8 cellular contexts compared by ENCODE assay signal in genomic region chr17:65987988-65988387, GRCh38.
A peak's percentile ranks its signal among the peaks of the same experiment; 100 is the strongest.
DNase-seq lines count a peak whose midpoint lies in the region; ATAC-seq, FAIRE-seq and TF ChIP-seq lines count a peak whose summit lies in the region.

No MANE protein-coding gene starts in this region.

- ATAC-seq in HepG2 (peak; percentile 83), HG03280 (IDR thresholded peaks at IDR 0.05; ENCODE audit: unreplicated experiment) (no peak), HG03439 (IDR thresholded peaks at IDR 0.05; ENCODE audit: unreplicated experiment) (no peak)

- H3K27ac ChIP-seq in DOHH2 (ENCODE audit: low read depth, low read length) (no peak overlapping the region), HepG2 (ENCODE audit: extremely low read length, insufficient read depth, low read length) (no peak overlapping the region)

- H3K4me3 ChIP-seq in DOHH2 (ENCODE audit: low read length) (no peak overlapping the region), adipocyte (ENCODE audit: low read length) (no peak overlapping the region), HepG2 (replicated peaks in 1 of 3; ENCODE audit: insufficient read depth in 1 of 3, low read depth in 2 of 3, low read length in 3 of 3) (no peak overlapping the region)

- no peak overlapping the region for H2AFZ ChIP-seq in HepG2 (ENCODE audit: low read length)

- 0% methylated on average over 2 of the region's 2 CpGs for WGBS in HepG2 (ENCODE audit: low lambda C conversion rate)

- H3K27me3 ChIP-seq in DOHH2 (ENCODE audit: control insufficient read depth, low read length) (no peaks in the 10 kb centered on the region), adipocyte (replicated peaks; ENCODE audit: control insufficient read depth, insufficient read depth, low read length) (no peaks in the 10 kb centered on the region), HepG2 (ENCODE audit: control insufficient read depth in 1 of 2, insufficient read depth in 2 of 2, low read length in 2 of 2) (no peaks in the 10 kb centered on the region)

- in situ Hi-C loops in KBM-7 (cut with MboI; ENCODE audit: low pct_unique_long_range_greater_than_20kb, low sequenced_read_pairs): no loop called here
- in situ Hi-C loops in HepG2 (cut with HindIII; ENCODE audit: extremely low pct_ligation_motif_present, low pct_unique_long_range_greater_than_20kb): loop anchor here (5.0 kb wide), 3 partner anchors 431 to 756 kb away; no protein-coding TSS in a partner anchor

- intact Hi-C loops in HepG2 (cut with micrococcal nuclease; ENCODE audit: unreplicated experiment): loop anchor here (1.0 to 2.0 kb wide), 6 partner anchors 177 to 757 kb away; no protein-coding TSS in a partner anchor

- H3F3A ChIP-seq in DOHH2 (ENCODE audit: control insufficient read depth, insufficient read depth): no peaks in the 10 kb centered on the region

- no peak for TF ChIP-seq EP300 in HepG2 (IDR thresholded peaks at IDR 0.05; ENCODE audit: low read depth in 2 of 2, low read length in 2 of 2)
- TF ChIP-seq EP300 in HepG2 (CRISPR knock-in tag; IDR thresholded peaks at IDR 0.05; ENCODE audit: borderline replicate concordance): no peak

- peak; percentile 81 for TF ChIP-seq RAD21 in HepG2 (CRISPR knock-in tag; IDR thresholded peaks at IDR 0.05)

- H3K4me1 ChIP-seq in DOHH2 (ENCODE audit: control insufficient read depth, low read length): 0 out of 2 replicates have a peak, but pooled peaks cover 3% of the 10 kb centered on the region
- peaks cover 6% of the 10 kb centered on the region for H3K4me1 ChIP-seq in adipocyte (ENCODE audit: control insufficient read depth, insufficient read depth, low read length)
- no peaks in the 10 kb centered on the region for H3K4me1 ChIP-seq in HepG2 (ENCODE audit: insufficient read depth, low read length)

- no peak for TF ChIP-seq POLR2A in HepG2 (IDR thresholded peaks at IDR 0.05; ENCODE audit: insufficient read depth in 1 of 2, low read depth in 2 of 2, low read length in 2 of 2)

- FAIRE-seq in HepG2 (lab: Jason Lieb, UNC): peak; percentile 94

- H3K36me3 ChIP-seq in DOHH2 (ENCODE audit: control insufficient read depth, low read length) (no peaks in the 10 kb centered on the region), adipocyte (ENCODE audit: control insufficient read depth, insufficient read depth, low read length, severe bottlenecking) (no peaks in the 10 kb centered on the region), HepG2 (replicated peaks in 1 of 2; ENCODE audit: control insufficient read depth in 1 of 2, insufficient read depth in 2 of 2, low read length in 2 of 2) (no peaks in the 10 kb centered on the region)

- no peak overlapping the region for H3K4me2 ChIP-seq in DOHH2 (ENCODE audit: low read length)
- H3K4me2 ChIP-seq in HepG2 (ENCODE audit: low read depth, low read length): no peak overlapping the region

- H4K20me1 ChIP-seq in DOHH2 (ENCODE audit: control insufficient read depth, insufficient read depth, low read depth, low read length): no peaks in the 10 kb centered on the region
- H4K20me1 ChIP-seq in HepG2 (ENCODE audit: insufficient read depth, low read length): no peaks in the 10 kb centered on the region

- peak; percentile 47 for DNase-seq in KBM-7
- peak; percentile 34 for DNase-seq in adipocyte (ENCODE audit: low read depth)
- DNase-seq in HepG2 (ENCODE audit: low spot score): peak; percentile 76
- DNase-seq in NK-92 treated with Interleukin-12 subunit alpha and Interleukin-12 subunit beta, amount 100 ng/mL, for 24 hours (lab: John Stamatoyannopoulos, UW): no peak
- no peak for DNase-seq in amniotic stem cell (lab: John Stamatoyannopoulos, UW)

- CTCF ChIA-PET in HepG2 (lab: Yijun Ruan, JAX; ENCODE audit: low intra/inter-chr PET ratio, low total read pairs): interaction anchor here (0.6 to 3.5 kb wide), 7 partner anchors 432 to 756 kb away, joined by 3 to 36 read pairs (median 6); no protein-coding TSS in a partner anchor

- H3K79me2 ChIP-seq in DOHH2 (ENCODE audit: control insufficient read depth, low read length) (no peaks in the 10 kb centered on the region), HepG2 (ENCODE audit: insufficient read depth, low read length) (no peaks in the 10 kb centered on the region)

- peaks cover 3% of the 10 kb centered on the region; the same call in 1 of the 2 replicates for H3K9me3 ChIP-seq in DOHH2 (ENCODE audit: control insufficient read depth, insufficient read depth, low read length)
- H3K9me3 ChIP-seq in adipocyte (ENCODE audit: control insufficient read depth, low read length): peaks cover 11% of the 10 kb centered on the region
- peaks cover 9% of the 10 kb centered on the region; the same call in 1 of the 2 replicates for H3K9me3 ChIP-seq in HepG2 (ENCODE audit: low read length)

- no TSS peak for BruUV-seq in HepG2 (replicated peaks; lab: Mats Ljungman, UMichigan)

- H3K9me2 ChIP-seq in DOHH2 (replicated peaks; ENCODE audit: control insufficient read depth, low read length): no peaks in the 10 kb centered on the region

- TF ChIP-seq CTCF in DOHH2 (IDR thresholded peaks at IDR 0.05; ENCODE audit: low read depth, low read length, poor library complexity, severe bottlenecking) (peak; percentile 81), HepG2 (CRISPR knock-in tag; IDR thresholded peaks at IDR 0.05) (peak; percentile 87)

- POLR2A ChIA-PET in HepG2 (lab: Yijun Ruan, JAX): no interaction called here

- H3K9ac ChIP-seq in adipocyte (ENCODE audit: low read length): no peak overlapping the region
- no peak overlapping the region for H3K9ac ChIP-seq in HepG2 (ENCODE audit: insufficient read depth, low read depth, low read length)

TF ChIP-seq in HepG2, 621 proteins besides CTCF, POLR2A, EP300 and RAD21 (continues in another document):
- TF ChIP-seq MIXL1 (CRISPR knock-in tag; IDR thresholded peaks at IDR 0.05): no peak
- TF ChIP-seq SMARCC2 (IDR thresholded peaks at IDR 0.05): no peak
- TF ChIP-seq FOXK1 (CRISPR knock-in tag; IDR thresholded peaks at IDR 0.05; ENCODE audit: borderline replicate concordance, low read depth): peak; percentile 22; the same call in 1 of the 2 replicates
- no peak for TF ChIP-seq ZNF530 (CRISPR knock-in tag; IDR thresholded peaks at IDR 0.05; ENCODE audit: low read depth)
- TF ChIP-seq, protein P1, sequence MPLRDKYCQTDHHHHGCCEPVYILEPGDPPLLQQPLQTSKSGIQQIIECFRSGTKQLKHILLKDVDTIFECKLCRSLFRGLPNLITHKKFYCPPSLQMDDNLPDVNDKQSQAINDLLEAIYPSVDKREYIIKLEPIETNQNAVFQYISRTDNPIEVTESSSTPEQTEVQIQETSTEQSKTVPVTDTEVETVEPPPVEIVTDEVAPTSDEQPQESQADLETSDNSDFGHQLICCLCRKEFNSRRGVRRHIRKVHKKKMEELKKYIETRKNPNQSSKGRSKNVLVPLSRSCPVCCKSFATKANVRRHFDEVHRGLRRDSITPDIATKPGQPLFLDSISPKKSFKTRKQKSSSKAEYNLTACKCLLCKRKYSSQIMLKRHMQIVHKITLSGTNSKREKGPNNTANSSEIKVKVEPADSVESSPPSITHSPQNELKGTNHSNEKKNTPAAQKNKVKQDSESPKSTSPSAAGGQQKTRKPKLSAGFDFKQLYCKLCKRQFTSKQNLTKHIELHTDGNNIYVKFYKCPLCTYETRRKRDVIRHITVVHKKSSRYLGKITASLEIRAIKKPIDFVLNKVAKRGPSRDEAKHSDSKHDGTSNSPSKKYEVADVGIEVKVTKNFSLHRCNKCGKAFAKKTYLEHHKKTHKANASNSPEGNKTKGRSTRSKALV (CRISPR knock-in tag; IDR thresholded peaks at IDR 0.05): 0 out of 2 replicates have a peak, but pooled peaks have one; percentile 16
- TF ChIP-seq, protein P2, sequence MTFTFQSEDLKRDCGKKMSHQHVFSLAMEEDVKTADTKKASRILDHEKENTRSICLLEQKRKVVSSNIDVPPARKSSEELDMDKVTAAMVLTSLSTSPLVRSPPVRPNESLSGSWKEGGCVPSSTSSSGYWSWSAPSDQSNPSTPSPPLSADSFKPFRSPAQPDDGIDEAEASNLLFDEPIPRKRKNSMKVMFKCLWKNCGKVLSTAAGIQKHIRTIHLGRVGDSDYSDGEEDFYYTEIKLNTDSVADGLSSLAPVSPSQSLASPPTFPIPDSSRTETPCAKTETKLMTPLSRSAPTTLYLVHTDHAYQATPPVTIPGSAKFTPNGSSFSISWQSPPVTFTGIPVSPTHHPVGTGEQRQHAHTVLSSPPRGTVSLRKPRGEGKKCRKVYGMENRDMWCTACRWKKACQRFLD (CRISPR knock-in tag; IDR thresholded peaks at IDR 0.05; ENCODE audit: borderline replicate concordance): no peak
- no peak for TF ChIP-seq ZFX (CRISPR knock-in tag; IDR thresholded peaks at IDR 0.05; ENCODE audit: low read depth)
- TF ChIP-seq, protein P3, sequence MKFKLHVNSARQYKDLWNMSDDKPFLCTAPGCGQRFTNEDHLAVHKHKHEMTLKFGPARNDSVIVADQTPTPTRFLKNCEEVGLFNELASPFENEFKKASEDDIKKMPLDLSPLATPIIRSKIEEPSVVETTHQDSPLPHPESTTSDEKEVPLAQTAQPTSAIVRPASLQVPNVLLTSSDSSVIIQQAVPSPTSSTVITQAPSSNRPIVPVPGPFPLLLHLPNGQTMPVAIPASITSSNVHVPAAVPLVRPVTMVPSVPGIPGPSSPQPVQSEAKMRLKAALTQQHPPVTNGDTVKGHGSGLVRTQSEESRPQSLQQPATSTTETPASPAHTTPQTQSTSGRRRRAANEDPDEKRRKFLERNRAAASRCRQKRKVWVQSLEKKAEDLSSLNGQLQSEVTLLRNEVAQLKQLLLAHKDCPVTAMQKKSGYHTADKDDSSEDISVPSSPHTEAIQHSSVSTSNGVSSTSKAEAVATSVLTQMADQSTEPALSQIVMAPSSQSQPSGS (CRISPR knock-in tag; IDR thresholded peaks at IDR 0.05): peak; percentile 36; the same call in 1 of the 2 replicates
- no peak for TF ChIP-seq ZXDC (CRISPR knock-in tag; IDR thresholded peaks at IDR 0.05)

Comparison
In these comparisons a context has a peak if more than half of its experiments do, and no peak if none do; other contexts are left out.
1. DNase-seq: peak in KBM-7 (single experiment), adipocyte (single experiment) and HepG2 (single experiment); none in NK-92 treated with Interleukin-12 subunit alpha and Interleukin-12 subunit beta, amount 100 ng/mL, for 24 hours (single experiment) and amniotic stem cell (single experiment).